17 cellular contexts compared by ENCODE assay signal in the genomic region with DNA sequence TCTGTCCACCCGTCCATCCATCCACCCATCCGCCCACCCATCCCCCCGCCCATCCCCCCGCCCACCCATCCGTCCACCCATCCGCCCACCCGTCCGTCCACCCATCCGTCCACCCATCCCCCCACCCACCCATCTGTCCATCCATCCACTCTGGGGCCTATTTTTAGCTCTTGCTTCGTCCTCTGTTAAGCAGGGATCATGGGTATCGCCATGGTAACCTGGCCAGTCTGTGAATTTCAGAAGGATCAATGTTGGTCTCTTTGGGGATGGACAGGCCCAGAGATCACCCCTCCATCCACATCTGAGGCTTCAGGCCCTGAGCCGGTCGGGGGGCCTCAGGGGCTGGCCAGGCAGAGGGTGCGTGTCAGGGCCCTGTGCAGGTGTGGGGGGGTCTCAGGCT. TPM values are rescaled to one million over a fixed set of nuclear protein-coding genes. Genes with fewer than 3 reads are reported as not detected.
DNase-seq lines count a peak whose midpoint lies in the region; ATAC-seq, FAIRE-seq and TF ChIP-seq lines count a peak whose summit lies in the region.
"Had no signal": no experiment of that assay in that cellular context is flagged by ENCODE, and none has a peak within 500 bp of the region (broad histone marks: within the 10 kb centered on the region; RNA-seq: fewer than 3 reads in every experiment).

No MANE protein-coding gene starts in this region.

- no peaks in the 10 kb centered on the region for H3K27me3 Mint-ChIP-seq in activated CD8-positive, alpha-beta T cell treated with anti-CD3 and anti-CD28 coated beads for 36 hours
- H3K27me3 Mint-ChIP-seq in WTC11 (ENCODE audit: low read depth) = no peaks in the 10 kb centered on the region

- CTCF ChIA-PET in activated CD8-positive, alpha-beta T cell treated with anti-CD3 and anti-CD28 coated beads for 36 hours (lab: Charles Lee) = interaction anchor here (0.5 kb wide), 1 partner anchor 9 kb away, joined by 3 read pairs; no protein-coding TSS in a partner anchor
- CTCF ChIA-PET in WTC11 (lab: Charles Lee) = interaction anchor here (0.9 to 1.3 kb wide), 2 partner anchors 17 to 24 kb away, joined by 3 read pairs; no protein-coding TSS in a partner anchor

- H3K18ac ChIP-seq in neuronal stem cell (ENCODE audit: low read length) = no peak overlapping the region

- H3K4me3 Mint-ChIP-seq in activated CD8-positive, alpha-beta T cell treated with anti-CD3 and anti-CD28 coated beads for 36 hours = no peak overlapping the region
- H3K4me3 Mint-ChIP-seq in WTC11 = no peak overlapping the region
- H3K4me3 Mint-ChIP-seq: activated B cell treated with CpG ODN at 0.5 μM for 24 hours had no signal

- H3K4me3 ChIP-seq in neuronal stem cell (ENCODE audit: low read length in 2 of 2) = no peak overlapping the region
- H3K4me3 ChIP-seq: thoracic aorta had no signal

- H2BK120ac ChIP-seq in neuronal stem cell (ENCODE audit: low read depth, low read length) = no peak overlapping the region

- no peaks in the 10 kb centered on the region for H3K36me3 Mint-ChIP-seq in activated CD8-positive, alpha-beta T cell treated with anti-CD3 and anti-CD28 coated beads for 36 hours (ENCODE audit: low read depth)
- H3K36me3 Mint-ChIP-seq in WTC11 = peaks cover 6% of the 10 kb centered on the region

- H2BK12ac ChIP-seq in neuronal stem cell (ENCODE audit: low read length) = no peak overlapping the region

- peak overlapping the region; percentile 16 for H2AFZ ChIP-seq in neuronal stem cell (ENCODE audit: low read length)

- H3K27me3 ChIP-seq in neuronal stem cell (ENCODE audit: control insufficient read depth in 3 of 3, insufficient read depth in 3 of 3, low read depth in 1 of 3, low read length in 3 of 3) = peaks cover 0 to 4% (median 0%) of the 10 kb centered on the region in 3 experiments

- H4K91ac ChIP-seq in neuronal stem cell (ENCODE audit: low read depth, low read length, poor library complexity) = no peak overlapping the region

- H4K8ac ChIP-seq in neuronal stem cell (ENCODE audit: low read depth, low read length) = no peak overlapping the region

- intact Hi-C loops in activated CD8-positive, alpha-beta T cell treated with anti-CD3 and anti-CD28 coated beads for 36 hours (cut with micrococcal nuclease) = no loop called here

- FAIRE-seq in D721Med (lab: Jason Lieb, UNC) = no peak
- FAIRE-seq: GM12892, GM19239 had no signal

- WGBS in neuronal stem cell (ENCODE audit: extremely low coverage in 2 of 2, insufficient read length in 2 of 2, insufficient replicate concordance in 1 of 2), 2 donors = no CpG with 5 or more reads among the region's 14 CpGs

- ATAC-seq in activated CD8-positive, alpha-beta T cell treated with anti-CD3 and anti-CD28 coated beads for 36 hours = no peak
- no peak for ATAC-seq in WTC11
- ATAC-seq: SK-N-SH treated with all-trans-retinoic acid at 6 μM for 48 hours had no signal

- peaks cover 20 to 31% of the 10 kb centered on the region in 2 donors for H3K4me1 ChIP-seq in neuronal stem cell (ENCODE audit: control insufficient read depth in 2 of 2, insufficient read depth in 1 of 2, low read depth in 1 of 2, low read length in 2 of 2)

- no peak overlapping the region for H3K27ac Mint-ChIP-seq in activated CD8-positive, alpha-beta T cell treated with anti-CD3 and anti-CD28 coated beads for 36 hours
- H3K27ac Mint-ChIP-seq in WTC11 = no peak overlapping the region
- H3K27ac Mint-ChIP-seq: activated B cell treated with CpG ODN at 0.5 μM for 24 hours had no signal

- no peak for TF ChIP-seq CTCF in activated CD8-positive, alpha-beta T cell treated with anti-CD3 and anti-CD28 coated beads for 36 hours (IDR thresholded peaks at IDR 0.05)
- TF ChIP-seq CTCF in D721Med (IDR thresholded peaks at IDR 0.05; ENCODE audit: insufficient read depth, missing control alignments) (no peak), WTC11 (IDR thresholded peaks at IDR 0.05) (no peak)

- H3K4me1 Mint-ChIP-seq in activated CD8-positive, alpha-beta T cell treated with anti-CD3 and anti-CD28 coated beads for 36 hours (ENCODE audit: low read depth) = peaks cover 19% of the 10 kb centered on the region
- H3K4me1 Mint-ChIP-seq in WTC11 = peaks cover 13% of the 10 kb centered on the region

- peaks cover 0 to 3% of the 10 kb centered on the region in 2 donors for H3K9me3 ChIP-seq in neuronal stem cell (replicated peaks in 1 of 2; ENCODE audit: control insufficient read depth in 2 of 2, insufficient read depth in 1 of 2, low read depth in 1 of 2, low read length in 2 of 2)
- H3K9me3 ChIP-seq: thoracic aorta had no signal

- H3K9me3 Mint-ChIP-seq in activated CD8-positive, alpha-beta T cell treated with anti-CD3 and anti-CD28 coated beads for 36 hours = no peaks in the 10 kb centered on the region
- no peaks in the 10 kb centered on the region for H3K9me3 Mint-ChIP-seq in WTC11
- H3K9me3 Mint-ChIP-seq: activated B cell treated with CpG ODN at 0.5 μM for 24 hours had no signal

- no peak overlapping the region for H3K27ac ChIP-seq in neuronal stem cell (replicated peaks; ENCODE audit: low read length)
- H3K27ac ChIP-seq: thoracic aorta had no signal

- no peak overlapping the region for H3K14ac ChIP-seq in neuronal stem cell (ENCODE audit: low read length)

- H3K4me2 ChIP-seq in neuronal stem cell (ENCODE audit: insufficient read depth, low read length, poor library complexity, severe bottlenecking) = no peak overlapping the region

- no peak overlapping the region for H2AK5ac ChIP-seq in neuronal stem cell (ENCODE audit: low read depth, low read length)

- H3K9ac ChIP-seq in neuronal stem cell (ENCODE audit: low read depth, low read length, poor library complexity) = no peak overlapping the region

- POLR2A ChIA-PET in activated CD8-positive, alpha-beta T cell treated with anti-CD3 and anti-CD28 coated beads for 36 hours (lab: Charles Lee) = no interaction called here
- POLR2A ChIA-PET in WTC11 (lab: Charles Lee) = no interaction called here

- H2BK5ac ChIP-seq in neuronal stem cell (ENCODE audit: low read length) = no peak overlapping the region

- H3K79me1 ChIP-seq in neuronal stem cell (ENCODE audit: low read depth, low read length) = no peaks in the 10 kb centered on the region

- no peak overlapping the region for H3K23ac ChIP-seq in neuronal stem cell (ENCODE audit: low read depth, low read length, poor library complexity)

- no peak overlapping the region for H2BK15ac ChIP-seq in neuronal stem cell (ENCODE audit: low read length)

- no peak overlapping the region for H3K4ac ChIP-seq in neuronal stem cell (ENCODE audit: low read length)

- no peaks in the 10 kb centered on the region for H3K36me3 ChIP-seq in neuronal stem cell (replicated peaks in 1 of 2; ENCODE audit: control insufficient read depth in 2 of 2, insufficient read depth in 2 of 2, low read length in 2 of 2)
- H3K36me3 ChIP-seq: thoracic aorta had no signal

- DNase-seq in SKM-1 treated with dmso at 0.1 percent for 144 hours (lab: John Stamatoyannopoulos, UW; ENCODE audit: unreplicated experiment) (peak; percentile 17), SKM-1 (lab: John Stamatoyannopoulos, UW; ENCODE audit: unreplicated experiment) (no peak), LHCN-M2 (ENCODE audit: low read depth) (peak; percentile 72), neuronal stem cell (ENCODE audit: low spot score) (no peak), A172 (ENCODE audit: low spot score) (no peak), D721Med (ENCODE audit: insufficient read length, low spot score) (no peak), WTC11 (ENCODE audit: low spot score) (no peak)
- DNase-seq in activated CD8-positive, alpha-beta T cell treated with anti-CD3 and anti-CD28 coated beads for 36 hours = peak; percentile 45
- DNase-seq: activated B cell treated with CpG ODN at 0.5 μM for 24 hours, DMS79, KG1, NCI-H1930 had no signal

TF ChIP-seq in WTC11, 78 proteins besides CTCF, POLR2A, EP300 and RAD21:
- no peak for TF ChIP-seq TEAD4 (CRISPR knock-in tag; IDR thresholded peaks at IDR 0.05)
- TF ChIP-seq, protein P1, sequence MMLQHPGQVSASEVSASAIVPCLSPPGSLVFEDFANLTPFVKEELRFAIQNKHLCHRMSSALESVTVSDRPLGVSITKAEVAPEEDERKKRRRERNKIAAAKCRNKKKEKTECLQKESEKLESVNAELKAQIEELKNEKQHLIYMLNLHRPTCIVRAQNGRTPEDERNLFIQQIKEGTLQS (CRISPR knock-in tag; conservative IDR thresholded peaks at IDR 0.05) = no peak

RNA-seq across cellular contexts. Expression of a gene that starts 15.2 kb away (rescaled TPM):
- total RNA-seq in LHCN-M2 (2014; rRNA removed) (0.46 TPM in 1 of 2 replicates, not detected in the other), WTC11 (2021) (13.6 to 26.5 TPM (median 24.7 TPM) in 3 replicates)
- polyA plus RNA-seq in LHCN-M2 (2012) = not detected
- total RNA-seq in activated CD8-positive, alpha-beta T cell treated with anti-CD3 and anti-CD28 coated beads for 36 hours = not detected
- polyA plus RNA-seq in neuronal stem cell (2013, experiment 1 of 2) = 1.1 TPM
- polyA plus RNA-seq in neuronal stem cell (2013, experiment 2 of 2) = 0.79 TPM
- total RNA-seq in A172 (2014; rRNA removed; shearing (Covaris generic)) = 0.43 and 1.2 TPM in 2 replicates
- total RNA-seq: activated B cell treated with CpG ODN at 0.5 μM for 24 hours, thoracic aorta had no signal
- polyA plus RNA-seq: fibroblast of lung had no signal

RNA-seq across cellular contexts. Expression of a gene that starts 22.6 kb away (rescaled TPM):
- total RNA-seq in LHCN-M2 (2014; rRNA removed) = 119 and 147 TPM in 2 replicates
- 44.6 TPM for polyA plus RNA-seq in LHCN-M2 (2012)
- 1 to 10 TPM; 8.5 to 9.5 TPM for total RNA-seq in activated CD8-positive, alpha-beta T cell treated with anti-CD3 and anti-CD28 coated beads for 36 hours
- 1.4 TPM for polyA plus RNA-seq in neuronal stem cell (2013, experiment 1 of 2)
- polyA plus RNA-seq in neuronal stem cell (2013, experiment 2 of 2) = 1.6 TPM
- 4.7 and 18.5 TPM in 2 replicates for total RNA-seq in A172 (2014; rRNA removed; shearing (Covaris generic))
- total RNA-seq in WTC11 (2021) = 42.6 to 62.4 TPM (median 55.6 TPM) in 3 replicates
- total RNA-seq: thoracic aorta had no signal

RNA-seq across cellular contexts. Expression of a gene that starts 37.7 kb away (rescaled TPM):
- total RNA-seq in LHCN-M2 (2014; rRNA removed) = 4,987 and 9,010 TPM in 2 replicates
- 3,014 TPM for polyA plus RNA-seq in LHCN-M2 (2012)
- total RNA-seq in activated CD8-positive, alpha-beta T cell treated with anti-CD3 and anti-CD28 coated beads for 36 hours = 1,000 to 10,000 TPM; 3,056 to 3,151 TPM
- polyA plus RNA-seq in neuronal stem cell (2013, experiment 1 of 2) = 5,003 TPM
- 4,966 TPM for polyA plus RNA-seq in neuronal stem cell (2013, experiment 2 of 2)
- total RNA-seq in A172 (2014; rRNA removed; shearing (Covaris generic)) = 4,331 and 5,553 TPM in 2 replicates
- total RNA-seq in WTC11 (2021) = 2,631 to 3,314 TPM (median 3,295 TPM) in 3 replicates

RNA-seq across cellular contexts. Expression of a gene that starts 59.3 kb away (rescaled TPM):
- 97.0 and 107 TPM in 2 replicates for total RNA-seq in LHCN-M2 (2014; rRNA removed)
- 84.9 TPM for polyA plus RNA-seq in LHCN-M2 (2012)
- total RNA-seq in activated CD8-positive, alpha-beta T cell treated with anti-CD3 and anti-CD28 coated beads for 36 hours = 10 to 100 TPM; 51.1 to 56.9 TPM
- 44.9 TPM for polyA plus RNA-seq in neuronal stem cell (2013, experiment 1 of 2)
- polyA plus RNA-seq in neuronal stem cell (2013, experiment 2 of 2) = 44.1 TPM
- total RNA-seq in A172 (2014; rRNA removed; shearing (Covaris generic)) = 83.6 and 105 TPM in 2 replicates
- total RNA-seq in WTC11 (2021) = 69.0 to 76.6 TPM (median 76.0 TPM) in 3 replicates

RNA-seq across cellular contexts. Expression of a gene that starts 59.4 kb away (rescaled TPM):
- total RNA-seq in LHCN-M2 (2014; rRNA removed) (10.7 and 10.9 TPM in 2 replicates), WTC11 (2021) (12.0 to 12.8 TPM (median 12.2 TPM) in 3 replicates)
- polyA plus RNA-seq in LHCN-M2 (2012) = 8.7 TPM
- 1 to 10 TPM; 6.3 to 7.1 TPM for total RNA-seq in activated CD8-positive, alpha-beta T cell treated with anti-CD3 and anti-CD28 coated beads for 36 hours
- 28.9 TPM for polyA plus RNA-seq in neuronal stem cell (2013, experiment 1 of 2)
- polyA plus RNA-seq in neuronal stem cell (2013, experiment 2 of 2) = 29.1 TPM
- 8.5 and 12.4 TPM in 2 replicates for total RNA-seq in A172 (2014; rRNA removed; shearing (Covaris generic))

Comparison
In these comparisons a context has a peak if more than half of its experiments do, and no peak if none do; other contexts are left out.
1. DNase-seq: peak in SKM-1 treated with dmso at 0.1 percent for 144 hours (single experiment), LHCN-M2 (single experiment) and activated CD8-positive, alpha-beta T cell treated with anti-CD3 and anti-CD28 coated beads for 36 hours (single experiment); none in SKM-1 (single experiment), neuronal stem cell (single experiment), A172 (single experiment), D721Med (single experiment) and WTC11 (single experiment).